In genomic region chr12:115257791-115258190, GRCh38 we compare ENCODE assay signal across 17 cellular contexts.
DNase-seq lines count a peak whose midpoint lies in the region; ATAC-seq and TF ChIP-seq lines count a peak whose summit lies in the region.
"Had no signal": no experiment of that assay in that cellular context is flagged by ENCODE, and none has a peak within 500 bp of the region (broad histone marks: within the 10 kb centered on the region; RNA-seq: fewer than 3 reads in every experiment).

No MANE protein-coding gene starts in this region.

- no peaks in the 10 kb centered on the region for H3K9me3 ChIP-seq in fibroblast of lung (ENCODE audit: control insufficient read depth, insufficient read depth, low read depth, low read length)

- POLR2A ChIA-PET in RWPE1 (lab: Yijun Ruan, JAX; ENCODE audit: low non-redundant PET): no interaction called here

- ATAC-seq in HG03159 (IDR thresholded peaks at IDR 0.05; ENCODE audit: unreplicated experiment) (no peak), GM21717 (IDR thresholded peaks at IDR 0.05; ENCODE audit: unreplicated experiment) (no peak)
- ATAC-seq: activated CD8-positive, alpha-beta T cell treated with anti-CD3 and anti-CD28 coated beads, Interleukin-2, amount 10 ng/mL, durations not matched to agents 7 days and 5 days; activated T-cell treated with anti-CD3 and anti-CD28 coated beads, Interleukin-2, amount 50 U/mL, for 4 hours; K562; naive thymus-derived CD8-positive, alpha-beta T cell; WTC11 had no signal

- no peaks in the 10 kb centered on the region for H4K20me1 ChIP-seq in fibroblast of lung (ENCODE audit: control insufficient read depth, extremely low read depth, insufficient read depth, low read length)

- H3K27me3 ChIP-seq in fibroblast of lung (ENCODE audit: control insufficient read depth, insufficient read depth, low read length): no peaks in the 10 kb centered on the region

- DNase-seq in GM04503 (ENCODE audit: low read depth) (peak; percentile 21), RWPE1 (ENCODE audit: low spot score) (peak; percentile 87), fibroblast of lung (ENCODE audit: low read depth in 2 of 2) (peak; percentile 37 to 72), skeletal muscle cell (ENCODE audit: low read depth) (peak; percentile 36), NCI-H146 (lab: John Stamatoyannopoulos, UW) (no peak)
- DNase-seq: activated CD8-positive, alpha-beta T cell treated with anti-CD3 and anti-CD28 coated beads, Interleukin-2, amount 10 ng/mL, durations not matched to agents 7 days and 5 days; activated naive CD4-positive, alpha-beta T cell treated with anti-CD3 and anti-CD28 coated beads, Interleukin-2, amount 10 ng/mL, durations not matched to agents 7 days and 5 days; activated T-cell treated with anti-CD3 and anti-CD28 coated beads, Interleukin-2, amount 50 U/mL, for 4 hours; erythroblast; naive thymus-derived CD8-positive, alpha-beta T cell; NCI-H2081 treated with DMSO at 0.1 percent for 48 hours; NCI-H510A treated with DMSO at 0.1 percent for 48 hours; SHP77 treated with DMSO at 0.1 percent for 48 hours had no signal

- no peak overlapping the region for H2AFZ ChIP-seq in fibroblast of lung (ENCODE audit: low read length)

- H3K9ac ChIP-seq in fibroblast of lung (ENCODE audit: insufficient read depth, low read length): no peak overlapping the region

- no peaks in the 10 kb centered on the region for H3K36me3 ChIP-seq in fibroblast of lung (ENCODE audit: control insufficient read depth, insufficient read depth, low read length)

- no peak overlapping the region for H3K4me2 ChIP-seq in fibroblast of lung (ENCODE audit: extremely low read depth, insufficient read depth, low read length)

- no peaks in the 10 kb centered on the region for H3K4me1 ChIP-seq in fibroblast of lung (ENCODE audit: control insufficient read depth, extremely low read depth, insufficient read depth, low read length)

- H3K4me3 ChIP-seq in fibroblast of lung (replicated peaks in 1 of 4; ENCODE audit: control extremely low read depth in 1 of 4, insufficient read depth in 1 of 4, low read depth in 3 of 4, low read length in 4 of 4) (no peak overlapping the region), skeletal muscle cell (ENCODE audit: low read depth, low read length) (no peak overlapping the region)
- H3K4me3 ChIP-seq: K562 had no signal

- CTCF ChIA-PET in RWPE1 (lab: Yijun Ruan, JAX): no interaction called here

- H3K27ac ChIP-seq in RWPE1 (peak overlapping the region; percentile 45; the same call in 1 of the 2 replicates), fibroblast of lung (ENCODE audit: insufficient read depth, low read length) (no peak overlapping the region)

- no peak for TF ChIP-seq CTCF in RWPE1 (conservative IDR thresholded peaks at IDR 0.05; ENCODE audit: low read depth)
- no peak for TF ChIP-seq CTCF in fibroblast of lung (conservative IDR thresholded peaks at IDR 0.05 in 1 of 2, IDR thresholded peaks at IDR 0.05 in 1 of 2; ENCODE audit: low read depth in 1 of 2, low read length in 2 of 2)

- H3K79me2 ChIP-seq in fibroblast of lung (ENCODE audit: control insufficient read depth, insufficient read depth, low read length): no peaks in the 10 kb centered on the region
